Comparison of ENCODE assay signal across 12 cellular contexts in genomic region chr6:146850238-146850896, GRCh38.
A peak's percentile ranks its signal among the peaks of the same experiment; 100 is the strongest.
DNase-seq lines count a peak whose midpoint lies in the region; FAIRE-seq lines count a peak whose summit lies in the region.
"Had no signal": no experiment of that assay in that cellular context is flagged by ENCODE, and none has a peak within 500 bp of the region (broad histone marks: within the 10 kb centered on the region; RNA-seq: fewer than 3 reads in every experiment).

No MANE protein-coding gene starts in this region.

- H3K27me3 Mint-ChIP-seq in CD4-positive, alpha-beta memory T cell, result peaks cover 2 to 3% of the 10 kb centered on the region in 2 donors

- H3K4me1 Mint-ChIP-seq in CD4-positive, alpha-beta memory T cell, result no peaks in the 10 kb centered on the region

- H3K9me3 ChIP-seq in CD4-positive, alpha-beta memory T cell (ENCODE audit: control insufficient read depth in 1 of 2, low read length in 2 of 2), result no peaks in the 10 kb centered on the region

- H3K4me3 Mint-ChIP-seq in CD4-positive, alpha-beta memory T cell, result no peak overlapping the region
- H3K4me3 Mint-ChIP-seq: CD8-positive, alpha-beta memory T cell; neural progenitor cell had no signal

- no peak overlapping the region for H3K27ac ChIP-seq in CD4-positive, alpha-beta memory T cell (ENCODE audit: low read depth, low read length)
- H3K27ac ChIP-seq: cardiac muscle cell, hepatocyte, neural progenitor cell had no signal

- no peak overlapping the region for H3K27ac Mint-ChIP-seq in CD4-positive, alpha-beta memory T cell
- H3K27ac Mint-ChIP-seq: CD8-positive, alpha-beta memory T cell; neural progenitor cell had no signal

- no peak overlapping the region for H3K4me3 ChIP-seq in CD4-positive, alpha-beta memory T cell (ENCODE audit: low read length in 2 of 2)
- H3K4me3 ChIP-seq: cardiac muscle cell, hepatocyte, neural progenitor cell had no signal

- no peaks in the 10 kb centered on the region for H3K36me3 ChIP-seq in CD4-positive, alpha-beta memory T cell (ENCODE audit: insufficient read depth, low read length)
- H3K36me3 ChIP-seq: cardiac muscle cell, neural progenitor cell had no signal

- CTCF ChIA-PET in CD4-positive, alpha-beta memory T cell (lab: Charles Lee; ENCODE audit: partially characterized antibody), result no interaction called here

- H3K36me3 Mint-ChIP-seq in CD4-positive, alpha-beta memory T cell, result no peaks in the 10 kb centered on the region
- H3K36me3 Mint-ChIP-seq: CD8-positive, alpha-beta memory T cell; neural progenitor cell had no signal

- intact Hi-C loops in head of caudate nucleus (cut with DNase I), result no loop called here
- intact Hi-C loops in CD4-positive, alpha-beta memory T cell (cut with micrococcal nuclease), result no loop called here

- peaks cover 0 to 3% (median 0%) of the 10 kb centered on the region in 8 donors for H3K9me3 Mint-ChIP-seq in CD4-positive, alpha-beta memory T cell

- peak; percentile 76 for FAIRE-seq in urothelium cell line (lab: Jason Lieb, UNC)

- no peaks in the 10 kb centered on the region for H3K27me3 ChIP-seq in CD4-positive, alpha-beta memory T cell (ENCODE audit: insufficient read depth, low read length)
- H3K27me3 ChIP-seq: cardiac muscle cell, hepatocyte, neural progenitor cell had no signal

- H3K4me1 ChIP-seq in CD4-positive, alpha-beta memory T cell (ENCODE audit: insufficient read depth, low read length), result no peaks in the 10 kb centered on the region
- H3K4me1 ChIP-seq: neural progenitor cell had no signal

- peak; percentile 54 for DNase-seq in stimulated activated CD4-positive, alpha-beta T cell treated with anti-CD3 and anti-CD28 coated beads, Interleukin-15, amount 100 ng/mL, for 24 hours
- no peak for DNase-seq in stimulated activated CD4-positive, alpha-beta T cell treated with anti-CD3 and anti-CD28 coated beads, Interleukin-4, amount 100 ng/mL, for 4 hours
- DNase-seq in T1000 (lab: John Stamatoyannopoulos, UW) (peak; percentile 1), head of caudate nucleus (peak in 41 of 42 donors; percentile 23 to 90 (median 64)), urothelium cell line (ENCODE audit: low spot score) (peak; percentile 69), NCI-H2107 (lab: John Stamatoyannopoulos, UW) (no peak), foreskin melanocyte (no peak)
- no peak for DNase-seq in CD4-positive, alpha-beta memory T cell
- DNase-seq: CD8-positive, alpha-beta memory T cell had no signal

- POLR2A ChIA-PET in CD4-positive, alpha-beta memory T cell (lab: Charles Lee; ENCODE audit: partially characterized antibody), result no interaction called here

Comparison
In these comparisons a context has a peak if more than half of its experiments do, and no peak if none do; other contexts are left out.
1. DNase-seq: peak in stimulated activated CD4-positive, alpha-beta T cell treated with anti-CD3 and anti-CD28 coated beads, Interleukin-15, amount 100 ng/mL, for 24 hours (single experiment), T1000 (single experiment), head of caudate nucleus (41 of 42) and urothelium cell line (single experiment); none in stimulated activated CD4-positive, alpha-beta T cell treated with anti-CD3 and anti-CD28 coated beads, Interleukin-4, amount 100 ng/mL, for 4 hours (0 of 2), CD4-positive, alpha-beta memory T cell (0 of 5), NCI-H2107 (single experiment) and foreskin melanocyte (single experiment).